ENCODE assay signal across 8 cellular contexts in genomic region chr5:131634996-131635754, GRCh38. TPM values are rescaled to one million over a fixed set of nuclear protein-coding genes. Genes with fewer than 3 reads are reported as not detected.
A peak's percentile ranks its signal among the peaks of the same experiment; 100 is the strongest.
DNase-seq lines count a peak whose midpoint lies in the region; ATAC-seq, FAIRE-seq and TF ChIP-seq lines count a peak whose summit lies in the region.

A gene with protein sequence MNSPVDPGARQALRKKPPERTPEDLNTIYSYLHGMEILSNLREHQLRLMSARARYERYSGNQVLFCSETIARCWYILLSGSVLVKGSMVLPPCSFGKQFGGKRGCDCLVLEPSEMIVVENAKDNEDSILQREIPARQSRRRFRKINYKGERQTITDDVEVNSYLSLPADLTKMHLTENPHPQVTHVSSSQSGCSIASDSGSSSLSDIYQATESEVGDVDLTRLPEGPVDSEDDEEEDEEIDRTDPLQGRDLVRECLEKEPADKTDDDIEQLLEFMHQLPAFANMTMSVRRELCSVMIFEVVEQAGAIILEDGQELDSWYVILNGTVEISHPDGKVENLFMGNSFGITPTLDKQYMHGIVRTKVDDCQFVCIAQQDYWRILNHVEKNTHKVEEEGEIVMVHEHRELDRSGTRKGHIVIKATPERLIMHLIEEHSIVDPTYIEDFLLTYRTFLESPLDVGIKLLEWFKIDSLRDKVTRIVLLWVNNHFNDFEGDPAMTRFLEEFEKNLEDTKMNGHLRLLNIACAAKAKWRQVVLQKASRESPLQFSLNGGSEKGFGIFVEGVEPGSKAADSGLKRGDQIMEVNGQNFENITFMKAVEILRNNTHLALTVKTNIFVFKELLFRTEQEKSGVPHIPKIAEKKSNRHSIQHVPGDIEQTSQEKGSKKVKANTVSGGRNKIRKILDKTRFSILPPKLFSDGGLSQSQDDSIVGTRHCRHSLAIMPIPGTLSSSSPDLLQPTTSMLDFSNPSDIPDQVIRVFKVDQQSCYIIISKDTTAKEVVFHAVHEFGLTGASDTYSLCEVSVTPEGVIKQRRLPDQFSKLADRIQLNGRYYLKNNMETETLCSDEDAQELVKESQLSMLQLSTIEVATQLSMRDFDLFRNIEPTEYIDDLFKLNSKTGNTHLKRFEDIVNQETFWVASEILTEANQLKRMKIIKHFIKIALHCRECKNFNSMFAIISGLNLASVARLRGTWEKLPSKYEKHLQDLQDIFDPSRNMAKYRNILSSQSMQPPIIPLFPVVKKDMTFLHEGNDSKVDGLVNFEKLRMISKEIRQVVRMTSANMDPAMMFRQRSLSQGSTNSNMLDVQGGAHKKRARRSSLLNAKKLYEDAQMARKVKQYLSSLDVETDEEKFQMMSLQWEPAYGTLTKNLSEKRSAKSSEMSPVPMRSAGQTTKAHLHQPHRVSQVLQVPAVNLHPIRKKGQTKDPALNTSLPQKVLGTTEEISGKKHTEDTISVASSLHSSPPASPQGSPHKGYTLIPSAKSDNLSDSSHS (N-terminal part only) (minus strand): TSS chr5:131635229. CDS start chr5:131635030, 199 bp downstream.

- H3K36me3 ChIP-seq in bronchial epithelial cell (ENCODE audit: control insufficient read depth, insufficient read depth, low read length) (no peaks in the 10 kb centered on the region), small intestine (ENCODE audit: control insufficient read depth in 2 of 2, insufficient read depth in 2 of 2, low read length in 2 of 2) (no peaks in the 10 kb centered on the region)

- CTCF ChIA-PET in AG04450 (lab: Charles Lee) = interaction anchor here (1.3 kb wide), 1 partner anchor 46 kb away, joined by 9 read pairs; no protein-coding TSS in a partner anchor

- H3K27ac ChIP-seq in AG04450 (ENCODE audit: low read depth, low read length) (peak within 1 kb of the TSS; percentile 98), small intestine (ENCODE audit: low read depth in 1 of 2, low read length in 1 of 2) (peak within 1 kb of the TSS; percentile 98 to 99)

- FAIRE-seq in bronchial epithelial cell (lab: Jason Lieb, UNC) = peak; percentile 86
- no peak for FAIRE-seq in small intestine (lab: Jason Lieb, UNC)

- POLR2A ChIA-PET in AG04450 (lab: Yijun Ruan, JAX) = interaction anchor here (1.3 kb wide), 1 partner anchor 36 kb away, joined by 5 read pairs; no protein-coding TSS in a partner anchor

- peaks cover 3 to 13% of the 10 kb centered on the region in 2 donors for H3K4me1 ChIP-seq in small intestine (ENCODE audit: control insufficient read depth in 2 of 2, insufficient read depth in 1 of 2, low read depth in 1 of 2, low read length in 1 of 2)

- H3K9me3 ChIP-seq in AG04450 (ENCODE audit: control insufficient read depth, insufficient read depth, low read length) (peaks cover 4% of the 10 kb centered on the region; the same call in 1 of the 2 replicates), small intestine (ENCODE audit: control insufficient read depth, low read depth) (no peaks in the 10 kb centered on the region)

- no peak; the same call in 1 of the 2 replicates for TF ChIP-seq CTCF in AG04450 (IDR thresholded peaks at IDR 0.05; ENCODE audit: low read depth, low read length)
- TF ChIP-seq CTCF in WI38 (IDR thresholded peaks at IDR 0.05; ENCODE audit: low read depth, low read length) = no peak
- peak; percentile 6 for TF ChIP-seq CTCF in bronchial epithelial cell (IDR thresholded peaks at IDR 0.05; ENCODE audit: insufficient read depth, low read length, severe bottlenecking)

- H3K4me3 ChIP-seq in AG04450 (ENCODE audit: low read depth, low read length) = peak within 1 kb of the TSS; percentile 97
- H3K4me3 ChIP-seq in WI38 (ENCODE audit: low read depth, low read length) = peak within 1 kb of the TSS; percentile 94
- H3K4me3 ChIP-seq in bronchial epithelial cell (ENCODE audit: low read depth, low read length) = peak within 1 kb of the TSS; percentile 86
- H3K4me3 ChIP-seq in small intestine (ENCODE audit: low read depth in 1 of 2, low read length in 2 of 2) = peak within 1 kb of the TSS; percentile 64

- ATAC-seq in GM18907 (IDR thresholded peaks at IDR 0.05; ENCODE audit: unreplicated experiment) (peak; percentile 93), HG03159 (IDR thresholded peaks at IDR 0.05; ENCODE audit: unreplicated experiment) (peak; percentile 88)

- no peaks in the 10 kb centered on the region for H3K27me3 ChIP-seq in AG04450 (ENCODE audit: control insufficient read depth, insufficient read depth, low read length)
- H3K27me3 ChIP-seq in bronchial epithelial cell (ENCODE audit: control insufficient read depth, insufficient read depth, low read length) = no peaks in the 10 kb centered on the region
- H3K27me3 ChIP-seq in small intestine (ENCODE audit: control insufficient read depth in 2 of 2, insufficient read depth in 2 of 2, low read length in 2 of 2) = no peaks in the 10 kb centered on the region

- 0% methylated on average over 59 to 60 of the region's 60 CpGs for WGBS in small intestine, 3 donors

- peak; percentile 100 for DNase-seq in AG04450 (ENCODE audit: low read depth, low spot score)
- DNase-seq in NCI-H2227 treated with DMSO at 0.1 percent for 48 hours (lab: John Stamatoyannopoulos, UW) = peak; percentile 94
- peak; percentile 99 for DNase-seq in bronchial epithelial cell (ENCODE audit: low read depth)
- DNase-seq in iPS-NIHi11 (ENCODE audit: low spot score) = peak; percentile 89
- DNase-seq in small intestine = peak; percentile 100

RNA-seq across cellular contexts. Expression of the gene that starts here (rescaled TPM):
- polyA plus RNA-seq in AG04450 (2011; rRNA removed) (8.1 and 13.1 TPM in 2 replicates), small intestine (1 to 10 TPM; 1.1 to 3.3 (median 1.3) TPM)
- 30.5 and 44.7 TPM in 2 replicates for polyA minus RNA-seq in AG04450 (2011; rRNA and poly(A)+ RNA removed)
- 14.2 and 31.1 TPM in 2 replicates for total RNA-seq in bronchial epithelial cell

Comparison
In these comparisons a context has a peak if more than half of its experiments do, and no peak if none do; other contexts are left out.
1. Peak in every context shown above with its lines: DNase-seq, ATAC-seq, H3K4me3 ChIP-seq and H3K27ac ChIP-seq.